In the genomic region with DNA sequence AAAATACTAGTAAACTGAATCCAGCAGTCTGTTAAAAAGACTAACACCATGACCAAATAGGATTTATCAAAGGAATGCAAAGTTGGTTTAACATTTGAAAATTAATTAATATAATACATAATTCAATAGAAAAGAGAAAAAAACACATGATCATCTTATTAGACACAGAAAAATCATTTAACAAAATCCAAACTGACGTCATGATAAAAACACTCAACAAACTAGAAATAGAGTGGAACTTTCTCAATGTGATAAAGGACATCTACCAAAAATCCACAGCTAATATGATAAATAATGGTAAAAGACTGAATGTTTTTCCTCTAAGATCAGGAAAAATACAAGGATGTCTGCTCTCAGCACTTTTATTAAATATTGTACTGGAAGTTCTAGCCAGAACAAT, we compare ENCODE assay signal across 10 cellular contexts. TPM values are rescaled to one million over a fixed set of nuclear protein-coding genes. Genes with fewer than 3 reads are reported as not detected.
"Had no signal": no experiment of that assay in that cellular context is flagged by ENCODE, and none has a peak within 500 bp of the region (broad histone marks: within the 10 kb centered on the region; RNA-seq: fewer than 3 reads in every experiment).

No MANE protein-coding gene starts in this region.

- FAIRE-seq: HTR-8/SVneo, K562 had no signal

- H3K4me2 ChIP-seq: KMS-11 had no signal

- H3K4me3 ChIP-seq: K562 had no signal

- H3K9ac ChIP-seq: KMS-11 had no signal

- H3K27ac ChIP-seq: HL-60, KMS-11 had no signal

- ATAC-seq: K562 had no signal

- DNase-seq: IMR-90, KBM-7, KG1 had no signal

RNA-seq across cellular contexts. Expression of a gene that starts 40.4 kb away (rescaled TPM):
- total RNA-seq: HT-29, HT1080, IMR-90, K562 had no signal
- polyA plus RNA-seq: IgD-negative memory B cell, IMR-90, K562 had no signal
